In genomic region chr15:34514251-34514760, GRCh38 we compare ENCODE assay signal across 8 cellular contexts.
DNase-seq lines count a peak whose midpoint lies in the region; ATAC-seq and TF ChIP-seq lines count a peak whose summit lies in the region.

No MANE protein-coding gene starts in this region.

- TF ChIP-seq CTCF in glutamatergic neuron (IDR thresholded peaks at IDR 0.05; ENCODE audit: partially characterized antibody, unreplicated experiment) (no peak), ovary (IDR thresholded peaks at IDR 0.05) (no peak)

- H3K4me1 Mint-ChIP-seq in activated T-cell treated with anti-CD3 and anti-CD28 coated beads, Interleukin-2, amount 50 U/mL, for 72 hours (ENCODE audit: low read depth): peaks cover 24% of the 10 kb centered on the region
- H3K4me1 Mint-ChIP-seq in glutamatergic neuron (ENCODE audit: low read depth, unreplicated experiment): peaks cover 20% of the 10 kb centered on the region

- H3K36me3 ChIP-seq in ovary: no peaks in the 10 kb centered on the region

- H3K36me3 Mint-ChIP-seq in activated T-cell treated with anti-CD3 and anti-CD28 coated beads, Interleukin-2, amount 50 U/mL, for 72 hours (ENCODE audit: insufficient read depth in 2 of 2): peaks cover 1 to 3% of the 10 kb centered on the region in 2 donors
- peaks cover 5% of the 10 kb centered on the region for H3K36me3 Mint-ChIP-seq in glutamatergic neuron (ENCODE audit: unreplicated experiment)

- H3K27me3 Mint-ChIP-seq in activated T-cell treated with anti-CD3 and anti-CD28 coated beads, Interleukin-2, amount 50 U/mL, for 72 hours (ENCODE audit: low read depth): peaks cover 59% of the 10 kb centered on the region
- H3K27me3 Mint-ChIP-seq in glutamatergic neuron (ENCODE audit: unreplicated experiment): peaks cover 12% of the 10 kb centered on the region

- ATAC-seq in HG03442 (IDR thresholded peaks at IDR 0.05; ENCODE audit: unreplicated experiment): peak; percentile 48
- ATAC-seq in activated T-cell treated with anti-CD3 and anti-CD28 coated beads, Interleukin-2, amount 50 U/mL, for 72 hours (replicated peaks in 1 of 2): peak; percentile 76 to 81
- no peak for ATAC-seq in GM21423 (IDR thresholded peaks at IDR 0.05; ENCODE audit: unreplicated experiment)
- ATAC-seq in HG02938 (IDR thresholded peaks at IDR 0.05; ENCODE audit: unreplicated experiment): no peak

- H3K27ac ChIP-seq in ovary: peak overlapping the region; percentile 46 to 73

- intact Hi-C loops in ovary (cut with DNase I): no loop called here

- H3K27ac Mint-ChIP-seq in activated T-cell treated with anti-CD3 and anti-CD28 coated beads, Interleukin-2, amount 50 U/mL, for 72 hours: no peak overlapping the region
- H3K27ac Mint-ChIP-seq in glutamatergic neuron (ENCODE audit: unreplicated experiment): no peak overlapping the region

- no peaks in the 10 kb centered on the region for H3K27me3 ChIP-seq in ovary

- peaks cover 6% of the 10 kb centered on the region for H3K4me1 ChIP-seq in ovary (ENCODE audit: insufficient read depth)

- H3K4me3 Mint-ChIP-seq in activated T-cell treated with anti-CD3 and anti-CD28 coated beads, Interleukin-2, amount 50 U/mL, for 72 hours: peak overlapping the region; percentile 83 to 90
- H3K4me3 Mint-ChIP-seq in glutamatergic neuron (ENCODE audit: unreplicated experiment): peak overlapping the region; percentile 79

- 0 to 2% (median 1%) methylated on average over 19 to 42 of the region's 42 CpGs for WGBS in ovary, 3 donors

- DNase-seq in stimulated activated CD4-positive, alpha-beta T cell treated with anti-CD3 and anti-CD28 coated beads, Interleukin-15, amount 100 ng/mL, for 24 hours: peak; percentile 37
- no peak for DNase-seq in stimulated activated CD4-positive, alpha-beta T cell treated with anti-CD3 and anti-CD28 coated beads, Interleukin-4, amount 100 ng/mL, for 24 hours
- peak; percentile 16 to 52 for DNase-seq in activated T-cell treated with anti-CD3 and anti-CD28 coated beads, Interleukin-2, amount 50 U/mL, for 72 hours
- DNase-seq in glutamatergic neuron: peak; percentile 39
- DNase-seq in ovary: peak in 2 of 5 donors; percentile 69 to 80

- TF ChIP-seq EP300 in ovary (IDR thresholded peaks at IDR 0.05): no peak

- H3K9me3 Mint-ChIP-seq in activated T-cell treated with anti-CD3 and anti-CD28 coated beads, Interleukin-2, amount 50 U/mL, for 72 hours: no peaks in the 10 kb centered on the region
- peaks cover 13% of the 10 kb centered on the region for H3K9me3 Mint-ChIP-seq in glutamatergic neuron (ENCODE audit: unreplicated experiment)

- no peak for TF ChIP-seq POLR2A in ovary (IDR thresholded peaks at IDR 0.05)

- no peaks in the 10 kb centered on the region for H3K9me3 ChIP-seq in ovary

- H3K4me3 ChIP-seq in ovary: peak overlapping the region; percentile 65

Comparison
In these comparisons a context has a peak if more than half of its experiments do, and no peak if none do; other contexts are left out.
1. ATAC-seq: peak in HG03442 (single experiment) and activated T-cell treated with anti-CD3 and anti-CD28 coated beads, Interleukin-2, amount 50 U/mL, for 72 hours (2 of 2); none in GM21423 (single experiment) and HG02938 (single experiment).